Comparison of ENCODE assay signal across 10 cellular contexts in genomic region chr9:112020680-112021596, GRCh38.
A peak's percentile ranks its signal among the peaks of the same experiment; 100 is the strongest.
DNase-seq lines count a peak whose midpoint lies in the region; ATAC-seq lines count a peak whose summit lies in the region.
"Had no signal": no experiment of that assay in that cellular context is flagged by ENCODE, and none has a peak within 500 bp of the region (broad histone marks: within the 10 kb centered on the region; RNA-seq: fewer than 3 reads in every experiment).

No MANE protein-coding gene starts in this region.

- no peaks in the 10 kb centered on the region for H3K9me3 Mint-ChIP-seq in memory B cell
- peaks cover 0 to 6% (median 0%) of the 10 kb centered on the region in 11 donors for H3K9me3 Mint-ChIP-seq in naive thymus-derived CD4-positive, alpha-beta T cell
- peaks cover 4% of the 10 kb centered on the region for H3K9me3 Mint-ChIP-seq in activated CD4-positive, alpha-beta T cell treated with anti-CD3 and anti-CD28 coated beads, Interleukin-2, amount 10 ng/mL, durations not matched to agents 7 days and 5 days

- no peaks in the 10 kb centered on the region for H3K9me3 ChIP-seq in naive thymus-derived CD4-positive, alpha-beta T cell (ENCODE audit: control insufficient read depth in 2 of 3, low read length in 3 of 3)

- no peak overlapping the region for H3K27ac Mint-ChIP-seq in memory B cell
- H3K27ac Mint-ChIP-seq in naive thymus-derived CD4-positive, alpha-beta T cell, result no peak overlapping the region
- H3K27ac Mint-ChIP-seq in activated CD4-positive, alpha-beta T cell treated with anti-CD3 and anti-CD28 coated beads, Interleukin-2, amount 10 ng/mL, durations not matched to agents 7 days and 5 days, result no peak overlapping the region

- H3K27me3 Mint-ChIP-seq in memory B cell, result no peaks in the 10 kb centered on the region
- peaks cover 0 to 38% (median 5%) of the 10 kb centered on the region in 5 donors for H3K27me3 Mint-ChIP-seq in naive thymus-derived CD4-positive, alpha-beta T cell
- H3K27me3 Mint-ChIP-seq in activated CD4-positive, alpha-beta T cell treated with anti-CD3 and anti-CD28 coated beads, Interleukin-2, amount 10 ng/mL, durations not matched to agents 7 days and 5 days, result peaks cover 13% of the 10 kb centered on the region

- CTCF ChIA-PET in naive thymus-derived CD4-positive, alpha-beta T cell (lab: Charles Lee), result interaction anchor here (1.1 kb wide), 1 partner anchor 14 kb away, joined by 4 read pairs; no protein-coding TSS in a partner anchor
- CTCF ChIA-PET in activated CD4-positive, alpha-beta T cell treated with anti-CD3 and anti-CD28 coated beads, Interleukin-2, amount 10 ng/mL, durations not matched to agents 7 days and 5 days (lab: Charles Lee), result interaction anchor here (0.6 to 1.4 kb wide), 2 partner anchors 14 to 21 kb away, joined by 3 to 4 read pairs; no protein-coding TSS in a partner anchor

- H3K4me3 ChIP-seq in naive thymus-derived CD4-positive, alpha-beta T cell (ENCODE audit: low read length), result no peak overlapping the region

- POLR2A ChIA-PET in naive thymus-derived CD4-positive, alpha-beta T cell (lab: Charles Lee), result interaction anchor here (0.5 to 1.0 kb wide), 3 partner anchors 18 to 71 kb away, joined by 3 to 6 read pairs (median 3); no protein-coding TSS in a partner anchor
- POLR2A ChIA-PET in activated CD4-positive, alpha-beta T cell treated with anti-CD3 and anti-CD28 coated beads, Interleukin-2, amount 10 ng/mL, durations not matched to agents 7 days and 5 days (lab: Charles Lee), result interaction anchor here (0.5 kb wide), 1 partner anchor 59 kb away, joined by 5 read pairs; no protein-coding TSS in a partner anchor

- H3K4me3 Mint-ChIP-seq in memory B cell, result peak overlapping the region; percentile 21
- H3K4me3 Mint-ChIP-seq in naive thymus-derived CD4-positive, alpha-beta T cell, result peak overlapping the region in 1 of 10 donors; percentile 7
- H3K4me3 Mint-ChIP-seq in activated CD4-positive, alpha-beta T cell treated with anti-CD3 and anti-CD28 coated beads, Interleukin-2, amount 10 ng/mL, durations not matched to agents 7 days and 5 days, result no peak overlapping the region

- H3K27me3 ChIP-seq in naive thymus-derived CD4-positive, alpha-beta T cell (ENCODE audit: control insufficient read depth in 2 of 2, insufficient read depth in 2 of 2, low read length in 2 of 2), result no peaks in the 10 kb centered on the region

- H3K4me1 ChIP-seq in naive thymus-derived CD4-positive, alpha-beta T cell (ENCODE audit: control insufficient read depth in 2 of 2, insufficient read depth in 2 of 2, low read length in 2 of 2), result no peaks in the 10 kb centered on the region

- H3K36me3 Mint-ChIP-seq in memory B cell, result no peaks in the 10 kb centered on the region
- peaks cover 0 to 8% (median 4%) of the 10 kb centered on the region in 5 donors for H3K36me3 Mint-ChIP-seq in naive thymus-derived CD4-positive, alpha-beta T cell
- peaks cover 3% of the 10 kb centered on the region for H3K36me3 Mint-ChIP-seq in activated CD4-positive, alpha-beta T cell treated with anti-CD3 and anti-CD28 coated beads, Interleukin-2, amount 10 ng/mL, durations not matched to agents 7 days and 5 days (ENCODE audit: low read depth)

- H3K36me3 ChIP-seq in naive thymus-derived CD4-positive, alpha-beta T cell (ENCODE audit: control insufficient read depth in 2 of 3, insufficient read depth in 3 of 3, low read length in 3 of 3), result no peaks in the 10 kb centered on the region

- no peak overlapping the region for H3K27ac ChIP-seq in naive thymus-derived CD4-positive, alpha-beta T cell (ENCODE audit: low read depth, low read length)

- intact Hi-C loops in naive thymus-derived CD4-positive, alpha-beta T cell (cut with micrococcal nuclease), result loop anchor here in 1 of 2 donors (5.0 kb wide), 1 partner anchor 41 kb away; no protein-coding TSS in a partner anchor

- ATAC-seq in GM18511 (IDR thresholded peaks at IDR 0.05; ENCODE audit: unreplicated experiment), result peak; percentile 80
- ATAC-seq in HG02840 (IDR thresholded peaks at IDR 0.05; ENCODE audit: low FRiP score, unreplicated experiment), result peak; percentile 68
- ATAC-seq in memory B cell (ENCODE audit: low read depth), result no peak
- no peak for ATAC-seq in naive thymus-derived CD4-positive, alpha-beta T cell

- peaks cover 13% of the 10 kb centered on the region for H3K4me1 Mint-ChIP-seq in memory B cell
- peaks cover 0 to 12% (median 4%) of the 10 kb centered on the region in 7 donors for H3K4me1 Mint-ChIP-seq in naive thymus-derived CD4-positive, alpha-beta T cell
- H3K4me1 Mint-ChIP-seq in activated CD4-positive, alpha-beta T cell treated with anti-CD3 and anti-CD28 coated beads, Interleukin-2, amount 10 ng/mL, durations not matched to agents 7 days and 5 days, result peaks cover 16% of the 10 kb centered on the region

- peak; percentile 37 for DNase-seq in SW480 (ENCODE audit: low spot score)
- DNase-seq in memory B cell (ENCODE audit: low spot score in 2 of 2), result no peak
- DNase-seq in naive thymus-derived CD4-positive, alpha-beta T cell, result no peak
- no peak for DNase-seq in activated CD4-positive, alpha-beta T cell treated with anti-CD3 and anti-CD28 coated beads, Interleukin-2, amount 10 ng/mL, durations not matched to agents 7 days and 5 days
- no peak for DNase-seq in NCI-H2171 (lab: John Stamatoyannopoulos, UW)
- no peak for DNase-seq in NCI-H1436 treated with DMSO at 0.1 percent for 48 hours (lab: John Stamatoyannopoulos, UW)
- DNase-seq: activated naive CD4-positive, alpha-beta T cell treated with Interleukin-2 at 50 U/mL for 16 hours; NCI-H748 treated with DMSO at 0.1 percent for 48 hours had no signal

Comparison
In these comparisons a context has a peak if more than half of its experiments do, and no peak if none do; other contexts are left out.
1. ATAC-seq: peak in GM18511 (single experiment) and HG02840 (single experiment); none in memory B cell (single experiment) and naive thymus-derived CD4-positive, alpha-beta T cell (single experiment).